In genomic region chr12:49902399-49903350, GRCh38 we compare ENCODE assay signal across 9 cellular contexts. TPM values are rescaled to one million over a fixed set of nuclear protein-coding genes. Genes with fewer than 3 reads are reported as not detected.
DNase-seq lines count a peak whose midpoint lies in the region; TF ChIP-seq lines count a peak whose summit lies in the region.
"Had no signal": no experiment of that assay in that cellular context is flagged by ENCODE, and none has a peak within 500 bp of the region (broad histone marks: within the 10 kb centered on the region; RNA-seq: fewer than 3 reads in every experiment).

No MANE protein-coding gene starts in this region.

- H3K79me1 ChIP-seq in neuronal stem cell (ENCODE audit: low read depth, low read length) = no peaks in the 10 kb centered on the region

- H3K9ac ChIP-seq in ES-I3 (ENCODE audit: low read depth, low read length) (peak overlapping the region; percentile 29; the same call in 1 of the 2 replicates), neuronal stem cell (ENCODE audit: low read depth, low read length, poor library complexity) (no peak overlapping the region)

- no peak overlapping the region for H3K27ac ChIP-seq in neuronal stem cell (replicated peaks; ENCODE audit: low read length)

- H3K27me3 ChIP-seq in neuronal stem cell (ENCODE audit: control insufficient read depth in 3 of 3, insufficient read depth in 3 of 3, low read depth in 1 of 3, low read length in 3 of 3) = peaks cover 0 to 59% (median 4%) of the 10 kb centered on the region in 3 experiments

- no peak overlapping the region for H4K8ac ChIP-seq in neuronal stem cell (ENCODE audit: low read depth, low read length)

- peak overlapping the region; percentile 26 for H2AFZ ChIP-seq in neuronal stem cell (ENCODE audit: low read length)

- H3K9me3 ChIP-seq in ES-I3 (ENCODE audit: control insufficient read depth, insufficient read depth, low read length) = no peaks in the 10 kb centered on the region
- no peaks in the 10 kb centered on the region for H3K9me3 ChIP-seq in neuronal stem cell (replicated peaks in 1 of 2; ENCODE audit: control insufficient read depth in 2 of 2, insufficient read depth in 1 of 2, low read depth in 1 of 2, low read length in 2 of 2)

- TF ChIP-seq CTCF in foreskin fibroblast (IDR thresholded peaks at IDR 0.05; ENCODE audit: low read depth, low read length) = no peak

- H2BK15ac ChIP-seq in neuronal stem cell (ENCODE audit: low read length) = peak overlapping the region; percentile 37

- no peak overlapping the region for H2BK5ac ChIP-seq in neuronal stem cell (ENCODE audit: low read length)

- peak overlapping the region; percentile 67 for H2BK12ac ChIP-seq in neuronal stem cell (ENCODE audit: low read length)

- H3K4me2 ChIP-seq in neuronal stem cell (ENCODE audit: insufficient read depth, low read length, poor library complexity, severe bottlenecking) = no peak overlapping the region

- DNase-seq in SK-N-DZ (ENCODE audit: low spot score) = peak; percentile 99
- peak in 41 of 42 donors; percentile 21 to 80 (median 55) for DNase-seq in head of caudate nucleus
- DNase-seq in neuronal stem cell (ENCODE audit: low spot score) = peak; percentile 47
- no peak for DNase-seq in foreskin fibroblast
- no peak for DNase-seq in NAMALWA (ENCODE audit: low spot score)
- no peak for DNase-seq in stimulated activated CD4-positive, alpha-beta T cell treated with anti-CD3 and anti-CD28 coated beads, Interleukin-2, amount 100 ng/mL, for 48 hours
- DNase-seq in NOMO-1 treated with DMSO at 0.1 percent for 48 hours (lab: John Stamatoyannopoulos, UW; ENCODE audit: unreplicated experiment) = no peak
- DNase-seq: T1000 had no signal

- peak overlapping the region; percentile 76 for H3K18ac ChIP-seq in neuronal stem cell (ENCODE audit: low read length)

- intact Hi-C loops in head of caudate nucleus (cut with DNase I) = no loop called here

- H4K91ac ChIP-seq in neuronal stem cell (ENCODE audit: low read depth, low read length, poor library complexity) = no peak overlapping the region

- H3K36me3 ChIP-seq in ES-I3 (ENCODE audit: insufficient read depth, low read length) (no peaks in the 10 kb centered on the region), neuronal stem cell (replicated peaks in 1 of 2; ENCODE audit: control insufficient read depth in 2 of 2, insufficient read depth in 2 of 2, low read length in 2 of 2) (no peaks in the 10 kb centered on the region)

- H3K4ac ChIP-seq in neuronal stem cell (ENCODE audit: low read length) = no peak overlapping the region

- H3K23ac ChIP-seq in neuronal stem cell (ENCODE audit: low read depth, low read length, poor library complexity) = no peak overlapping the region

- peaks cover 3% of the 10 kb centered on the region; the same call in 1 of the 2 replicates for H3K4me1 ChIP-seq in ES-I3 (ENCODE audit: insufficient read depth, low read length)
- H3K4me1 ChIP-seq in neuronal stem cell (ENCODE audit: control insufficient read depth in 2 of 2, insufficient read depth in 1 of 2, low read depth in 1 of 2, low read length in 2 of 2) = peaks cover 7 to 20% of the 10 kb centered on the region in 2 donors

- peak overlapping the region; percentile 7 for H2BK120ac ChIP-seq in neuronal stem cell (ENCODE audit: low read depth, low read length)

- no peak overlapping the region for H3K14ac ChIP-seq in neuronal stem cell (ENCODE audit: low read length)

- no peak overlapping the region for H3K4me3 ChIP-seq in neuronal stem cell (ENCODE audit: low read length in 2 of 2)
- peak overlapping the region in 1 of 2 donors; percentile 51 for H3K4me3 ChIP-seq in foreskin fibroblast (ENCODE audit: low read depth in 1 of 2, low read length in 2 of 2)

- H2AK5ac ChIP-seq in neuronal stem cell (ENCODE audit: low read depth, low read length) = peak overlapping the region; percentile 78

- no CpG with 5 or more reads among the region's 16 CpGs for WGBS in neuronal stem cell (ENCODE audit: extremely low coverage in 2 of 2, insufficient read length in 2 of 2, insufficient replicate concordance in 1 of 2), 2 donors

RNA-seq across cellular contexts. Expression of gene FAIM2, which starts 1.0 kb away (rescaled TPM):
- 39.4 and 53.6 TPM in 2 replicates for polyA plus RNA-seq in SK-N-DZ (2014; cell fraction: cytosol; rRNA removed)
- 19.5 and 37.3 TPM in 2 replicates for polyA plus RNA-seq in SK-N-DZ (2014; cell fraction: nucleus; rRNA removed)
- polyA plus RNA-seq in neuronal stem cell (2013, experiment 1 of 2) = 5.6 TPM
- polyA plus RNA-seq in neuronal stem cell (2013, experiment 2 of 2) = 4.9 TPM

RNA-seq across cellular contexts. Expression of gene AQP2, which starts 47.9 kb away (rescaled TPM):
- 0.14 TPM in 1 of 2 replicates, not detected in the other for polyA plus RNA-seq in SK-N-DZ (2014; cell fraction: cytosol; rRNA removed)
- not detected in 2 replicates for polyA plus RNA-seq in SK-N-DZ (2014; cell fraction: nucleus; rRNA removed)
- polyA plus RNA-seq in neuronal stem cell (2013, experiment 1 of 2) = not detected
- not detected for polyA plus RNA-seq in neuronal stem cell (2013, experiment 2 of 2)

RNA-seq across cellular contexts. Expression of gene AQP5, which starts 59.0 kb away (rescaled TPM):
- polyA plus RNA-seq in SK-N-DZ (2014; cell fraction: cytosol; rRNA removed) = 1.3 and 1.8 TPM in 2 replicates
- 0.33 and 0.90 TPM in 2 replicates for polyA plus RNA-seq in SK-N-DZ (2014; cell fraction: nucleus; rRNA removed)
- 0.39 TPM for polyA plus RNA-seq in neuronal stem cell (2013, experiment 1 of 2)
- polyA plus RNA-seq in neuronal stem cell (2013, experiment 2 of 2) = 0.58 TPM

RNA-seq across cellular contexts. Expression of gene BCDIN3D, which starts 59.8 kb away (rescaled TPM):
- 4.4 and 5.3 TPM in 2 replicates for polyA plus RNA-seq in SK-N-DZ (2014; cell fraction: cytosol; rRNA removed)
- 2.6 and 4.6 TPM in 2 replicates for polyA plus RNA-seq in SK-N-DZ (2014; cell fraction: nucleus; rRNA removed)
- 5.6 TPM for polyA plus RNA-seq in neuronal stem cell (2013, experiment 1 of 2)
- 6.0 TPM for polyA plus RNA-seq in neuronal stem cell (2013, experiment 2 of 2)

Comparison
In these comparisons a context has a peak if more than half of its experiments do, and no peak if none do; other contexts are left out.
1. DNase-seq: peak in SK-N-DZ (single experiment), head of caudate nucleus (41 of 42) and neuronal stem cell (single experiment); none in foreskin fibroblast (0 of 2), NAMALWA (single experiment), stimulated activated CD4-positive, alpha-beta T cell treated with anti-CD3 and anti-CD28 coated beads, Interleukin-2, amount 100 ng/mL, for 48 hours (0 of 2) and NOMO-1 treated with DMSO at 0.1 percent for 48 hours (single experiment).